21 cellular contexts compared by ENCODE assay signal in genomic region chr9:76101945-76102344, GRCh38.
DNase-seq lines count a peak whose midpoint lies in the region; FAIRE-seq and TF ChIP-seq lines count a peak whose summit lies in the region.
"Had no signal": no experiment of that assay in that cellular context is flagged by ENCODE, and none has a peak within 500 bp of the region (broad histone marks: within the 10 kb centered on the region; RNA-seq: fewer than 3 reads in every experiment).

No MANE protein-coding gene starts in this region.

- H3K9me3 Mint-ChIP-seq in nephron progenitor cell (no peaks in the 10 kb centered on the region), type B pancreatic cell (no peaks in the 10 kb centered on the region), neural progenitor cell (no peaks in the 10 kb centered on the region), glutamatergic neuron (ENCODE audit: unreplicated experiment) (no peaks in the 10 kb centered on the region)
- H3K9me3 Mint-ChIP-seq in CD8-positive, alpha-beta memory T cell: peaks cover 0 to 2% (median 0%) of the 10 kb centered on the region in 5 donors
- H3K9me3 Mint-ChIP-seq: CD4-positive, alpha-beta memory T cell; H9 had no signal

- H3K27me3 Mint-ChIP-seq in nephron progenitor cell (ENCODE audit: low read depth, poor library complexity) (no peaks in the 10 kb centered on the region), type B pancreatic cell (no peaks in the 10 kb centered on the region), neural progenitor cell (ENCODE audit: insufficient read depth, low read depth) (peaks cover 2% of the 10 kb centered on the region), glutamatergic neuron (ENCODE audit: unreplicated experiment) (no peaks in the 10 kb centered on the region)
- peaks cover 0 to 1% of the 10 kb centered on the region in 2 donors for H3K27me3 Mint-ChIP-seq in CD8-positive, alpha-beta memory T cell

- H2AFZ ChIP-seq in hepatocyte: no peak overlapping the region
- no peak overlapping the region for H2AFZ ChIP-seq in neural progenitor cell (replicated peaks)

- H3K4me1 Mint-ChIP-seq in nephron progenitor cell (peaks cover 76% of the 10 kb centered on the region), type B pancreatic cell (ENCODE audit: unreplicated experiment) (peaks cover 43% of the 10 kb centered on the region), neural progenitor cell (peaks cover 6% of the 10 kb centered on the region), glutamatergic neuron (ENCODE audit: low read depth, unreplicated experiment) (peaks cover 7% of the 10 kb centered on the region)
- no peaks in the 10 kb centered on the region for H3K4me1 Mint-ChIP-seq in CD8-positive, alpha-beta memory T cell

- DNase-seq in bronchial epithelial cell (ENCODE audit: low read depth) (peak; percentile 39), hepatocyte (ENCODE audit: low spot score) (peak; percentile 21), nephron progenitor cell (no peak), type B pancreatic cell (ENCODE audit: extremely low spot score, unreplicated experiment) (no peak), NCI-H345 (lab: John Stamatoyannopoulos, UW) (no peak), neural progenitor cell (ENCODE audit: low spot score) (no peak), glutamatergic neuron (no peak)
- DNase-seq in CD8-positive, alpha-beta memory T cell: no peak
- DNase-seq: BE2C; CD4-positive, alpha-beta memory T cell; COR-L47; DMS153; DND-41; GDM1; GOT3; H9 had no signal

- CTCF ChIA-PET in CD8-positive, alpha-beta memory T cell (lab: Charles Lee): interaction anchor here (1.9 kb wide), 1 partner anchor 9 kb away, joined by 5 read pairs; no protein-coding TSS in a partner anchor

- H3K27me3 ChIP-seq in bronchial epithelial cell (ENCODE audit: control insufficient read depth, insufficient read depth, low read length) (no peaks in the 10 kb centered on the region), hepatocyte (no peaks in the 10 kb centered on the region), neural progenitor cell (no peaks in the 10 kb centered on the region)
- no peaks in the 10 kb centered on the region for H3K27me3 ChIP-seq in CD8-positive, alpha-beta memory T cell (ENCODE audit: insufficient read depth, low read length, poor library complexity, severe bottlenecking)

- peak overlapping the region; percentile 52 for H3K4me2 ChIP-seq in hepatocyte
- H3K4me2 ChIP-seq in neural progenitor cell: no peak overlapping the region
- H3K4me2 ChIP-seq: A549 had no signal

- peak overlapping the region; percentile 86 for H3K27ac Mint-ChIP-seq in nephron progenitor cell
- peak overlapping the region; percentile 19 for H3K27ac Mint-ChIP-seq in type B pancreatic cell
- H3K27ac Mint-ChIP-seq in CD8-positive, alpha-beta memory T cell: no peak overlapping the region
- H3K27ac Mint-ChIP-seq in neural progenitor cell: no peak overlapping the region
- H3K27ac Mint-ChIP-seq in glutamatergic neuron (ENCODE audit: unreplicated experiment): no peak overlapping the region
- H3K27ac Mint-ChIP-seq: CD4-positive, alpha-beta memory T cell; H9 had no signal

- H3F3A ChIP-seq in neural progenitor cell (ENCODE audit: low read depth): no peaks in the 10 kb centered on the region

- H4K20me1 ChIP-seq in hepatocyte (ENCODE audit: insufficient read depth, poor library complexity, severe bottlenecking) (no peaks in the 10 kb centered on the region), neural progenitor cell (ENCODE audit: low read depth) (no peaks in the 10 kb centered on the region)

- H3K36me3 ChIP-seq in bronchial epithelial cell (ENCODE audit: control insufficient read depth, insufficient read depth, low read length) (no peaks in the 10 kb centered on the region), hepatocyte (replicated peaks; ENCODE audit: insufficient read depth, low read depth) (no peaks in the 10 kb centered on the region), neural progenitor cell (no peaks in the 10 kb centered on the region)
- H3K36me3 ChIP-seq in CD8-positive, alpha-beta memory T cell (ENCODE audit: insufficient read depth, low read length): no peaks in the 10 kb centered on the region
- H3K36me3 ChIP-seq: BE2C had no signal

- FAIRE-seq in bronchial epithelial cell (lab: Jason Lieb, UNC): no peak
- FAIRE-seq: A549, D721Med, GM12892, GM19239 had no signal

- POLR2A ChIA-PET in CD8-positive, alpha-beta memory T cell (lab: Charles Lee): no interaction called here

- H3K9me3 ChIP-seq in hepatocyte (ENCODE audit: low read depth) (no peaks in the 10 kb centered on the region), neural progenitor cell (ENCODE audit: low read depth) (no peaks in the 10 kb centered on the region)
- H3K9me3 ChIP-seq in CD8-positive, alpha-beta memory T cell (ENCODE audit: low read length): no peaks in the 10 kb centered on the region
- H3K9me3 ChIP-seq: A549, BE2C had no signal

- H3K9ac ChIP-seq in neural progenitor cell: no peak overlapping the region

- 62% methylated on average over 4 of the region's 4 CpGs for WGBS in hepatocyte (ENCODE audit: low lambda C conversion rate, missing lambda C conversion rate)

- H3K4me1 ChIP-seq in hepatocyte (ENCODE audit: insufficient read depth): peaks cover 19% of the 10 kb centered on the region
- H3K4me1 ChIP-seq in CD8-positive, alpha-beta memory T cell (ENCODE audit: insufficient read depth, low read length): no peaks in the 10 kb centered on the region
- H3K4me1 ChIP-seq in neural progenitor cell: no peaks in the 10 kb centered on the region
- H3K4me1 ChIP-seq: A549, BE2C had no signal

- H3K4me3 Mint-ChIP-seq in nephron progenitor cell: no peak overlapping the region
- H3K4me3 Mint-ChIP-seq in type B pancreatic cell: peak overlapping the region; percentile 16
- H3K4me3 Mint-ChIP-seq in CD8-positive, alpha-beta memory T cell: no peak overlapping the region
- H3K4me3 Mint-ChIP-seq in neural progenitor cell: no peak overlapping the region
- H3K4me3 Mint-ChIP-seq in glutamatergic neuron (ENCODE audit: unreplicated experiment): no peak overlapping the region
- H3K4me3 Mint-ChIP-seq: CD4-positive, alpha-beta memory T cell; H9 had no signal

- H3K4me3 ChIP-seq in bronchial epithelial cell (ENCODE audit: low read depth, low read length) (no peak overlapping the region), hepatocyte (no peak overlapping the region), neural progenitor cell (no peak overlapping the region)
- no peak overlapping the region for H3K4me3 ChIP-seq in CD8-positive, alpha-beta memory T cell (ENCODE audit: low read length)
- H3K4me3 ChIP-seq: A549 had no signal

- TF ChIP-seq CTCF in bronchial epithelial cell (IDR thresholded peaks at IDR 0.05; ENCODE audit: insufficient read depth, low read length, severe bottlenecking) (no peak), hepatocyte (IDR thresholded peaks at IDR 0.05; ENCODE audit: poor library complexity) (no peak), nephron progenitor cell (IDR thresholded peaks at IDR 0.05) (no peak), type B pancreatic cell (conservative IDR thresholded peaks at IDR 0.05) (no peak), neural progenitor cell (IDR thresholded peaks at IDR 0.05) (no peak), glutamatergic neuron (IDR thresholded peaks at IDR 0.05; ENCODE audit: partially characterized antibody, unreplicated experiment) (no peak)

- H3K36me3 Mint-ChIP-seq in nephron progenitor cell (ENCODE audit: low read depth) (peaks cover 60% of the 10 kb centered on the region), type B pancreatic cell (peaks cover 35% of the 10 kb centered on the region), neural progenitor cell (peaks cover 19% of the 10 kb centered on the region), glutamatergic neuron (ENCODE audit: unreplicated experiment) (no peaks in the 10 kb centered on the region)
- H3K36me3 Mint-ChIP-seq in CD8-positive, alpha-beta memory T cell: peaks cover 6 to 15% (median 12%) of the 10 kb centered on the region in 3 donors

- no peaks in the 10 kb centered on the region for H3K9me2 ChIP-seq in hepatocyte (replicated peaks; ENCODE audit: insufficient read depth)

- no peak overlapping the region for H3K27ac ChIP-seq in hepatocyte
- no peak overlapping the region for H3K27ac ChIP-seq in CD8-positive, alpha-beta memory T cell (ENCODE audit: low read depth, low read length)
- H3K27ac ChIP-seq in neural progenitor cell: no peak overlapping the region
- H3K27ac ChIP-seq: A549, C4-2B had no signal

- no peaks in the 10 kb centered on the region for H3K79me2 ChIP-seq in hepatocyte
- no peaks in the 10 kb centered on the region for H3K79me2 ChIP-seq in neural progenitor cell (ENCODE audit: low read depth)

Comparison
In these comparisons a context has a peak if more than half of its experiments do, and no peak if none do; other contexts are left out.
1. DNase-seq: peak in bronchial epithelial cell (single experiment) and hepatocyte (single experiment); none in nephron progenitor cell (single experiment), type B pancreatic cell (single experiment), NCI-H345 (single experiment), CD8-positive, alpha-beta memory T cell (0 of 5), neural progenitor cell (single experiment) and glutamatergic neuron (single experiment).
2. H3K27ac Mint-ChIP-seq: peak in nephron progenitor cell (single experiment) and type B pancreatic cell (single experiment); none in CD8-positive, alpha-beta memory T cell (0 of 8), neural progenitor cell (single experiment) and glutamatergic neuron (single experiment).